8 cellular contexts compared by ENCODE assay signal in genomic region chr18:76803814-76804213, GRCh38. TPM values are rescaled to one million over a fixed set of nuclear protein-coding genes. Genes with fewer than 3 reads are reported as not detected.
DNase-seq lines count a peak whose midpoint lies in the region; ATAC-seq and TF ChIP-seq lines count a peak whose summit lies in the region.

No MANE protein-coding gene starts in this region.

- H3K9me3 ChIP-seq in DOHH2 (ENCODE audit: control insufficient read depth, insufficient read depth, low read length), result no peaks in the 10 kb centered on the region

- peak; percentile 93 for TF ChIP-seq CTCF in DOHH2 (IDR thresholded peaks at IDR 0.05; ENCODE audit: low read depth, low read length, poor library complexity, severe bottlenecking)
- TF ChIP-seq CTCF in LNCAP (IDR thresholded peaks at IDR 0.05), result peak; percentile 88

- H3K4me2 ChIP-seq in DOHH2 (ENCODE audit: low read length), result peak overlapping the region; percentile 53

- H3K27me3 Mint-ChIP-seq in activated T-helper 2 cell treated with anti-CD3 and anti-CD28 coated beads, Interferon-gamma antibody, Interleukin-2, Interleukin-4, amounts not matched to agents 10 μg/mL and 5 μg/mL and 100 μg/mL, durations not matched to agents 14 hours and 24 hours and 36 hours (ENCODE audit: low read depth), result peaks cover 4% of the 10 kb centered on the region

- ATAC-seq in GM21619 (IDR thresholded peaks at IDR 0.05; ENCODE audit: unreplicated experiment), result peak; percentile 73

- no peaks in the 10 kb centered on the region for H3K9me3 Mint-ChIP-seq in activated T-helper 2 cell treated with anti-CD3 and anti-CD28 coated beads, Interferon-gamma antibody, Interleukin-2, Interleukin-4, amounts not matched to agents 10 μg/mL and 5 μg/mL and 100 μg/mL, durations not matched to agents 14 hours and 24 hours and 36 hours

- peaks cover 3% of the 10 kb centered on the region for H3F3A ChIP-seq in DOHH2 (ENCODE audit: control insufficient read depth, insufficient read depth)

- H4K20me1 ChIP-seq in DOHH2 (ENCODE audit: control insufficient read depth, insufficient read depth, low read depth, low read length), result no peaks in the 10 kb centered on the region

- no peaks in the 10 kb centered on the region for H3K9me2 ChIP-seq in DOHH2 (replicated peaks; ENCODE audit: control insufficient read depth, low read length)

- peaks cover 12% of the 10 kb centered on the region for H3K4me1 ChIP-seq in DOHH2 (ENCODE audit: control insufficient read depth, low read length)

- H3K4me3 ChIP-seq in DOHH2 (ENCODE audit: low read length), result peak overlapping the region; percentile 39

- H3K27ac Mint-ChIP-seq in activated T-helper 2 cell treated with anti-CD3 and anti-CD28 coated beads, Interferon-gamma antibody, Interleukin-2, Interleukin-4, amounts not matched to agents 10 μg/mL and 5 μg/mL and 100 μg/mL, durations not matched to agents 14 hours and 24 hours and 36 hours, result no peak overlapping the region

- H3K4me1 Mint-ChIP-seq in activated T-helper 2 cell treated with anti-CD3 and anti-CD28 coated beads, Interferon-gamma antibody, Interleukin-2, Interleukin-4, amounts not matched to agents 10 μg/mL and 5 μg/mL and 100 μg/mL, durations not matched to agents 14 hours and 24 hours and 36 hours (ENCODE audit: low read depth), result peaks cover 6% of the 10 kb centered on the region

- no peaks in the 10 kb centered on the region for H3K36me3 ChIP-seq in DOHH2 (ENCODE audit: control insufficient read depth, low read length)

- intact Hi-C loops in activated T-helper 2 cell treated with anti-CD3 and anti-CD28 coated beads, Interferon-gamma antibody, Interleukin-2, Interleukin-4, amounts not matched to agents 10 μg/mL and 5 μg/mL and 100 μg/mL, durations not matched to agents 14 hours and 24 hours and 36 hours (cut with micrococcal nuclease), result loop anchor here (1.0 to 5.0 kb wide), 6 partner anchors 17 to 847 kb away; no protein-coding TSS in a partner anchor
- intact Hi-C loops in posterior vena cava (cut with DNase I), result loop anchor here in 1 of 2 donors (10.0 kb wide), 1 partner anchor 71 kb away; no protein-coding TSS in a partner anchor

- H3K79me2 ChIP-seq in DOHH2 (ENCODE audit: control insufficient read depth, low read length), result no peaks in the 10 kb centered on the region

- peak; percentile 47 for DNase-seq in SHP77 treated with DMSO at 0.1 percent for 48 hours (lab: John Stamatoyannopoulos, UW)
- peak; percentile 57 for DNase-seq in activated T-helper 2 cell treated with anti-CD3 and anti-CD28 coated beads, Interferon-gamma antibody, Interleukin-2, Interleukin-4, amounts not matched to agents 10 μg/mL and 5 μg/mL and 100 μg/mL, durations not matched to agents 14 hours and 24 hours and 36 hours (ENCODE audit: low spot score)
- DNase-seq in germinal center (ENCODE audit: low spot score), result peak; percentile 73
- peak; percentile 50 for DNase-seq in posterior vena cava (ENCODE audit: low spot score)
- DNase-seq in middle frontal gyrus (ENCODE audit: extremely low spot score, low spot score), result no peak

- H3K36me3 Mint-ChIP-seq in activated T-helper 2 cell treated with anti-CD3 and anti-CD28 coated beads, Interferon-gamma antibody, Interleukin-2, Interleukin-4, amounts not matched to agents 10 μg/mL and 5 μg/mL and 100 μg/mL, durations not matched to agents 14 hours and 24 hours and 36 hours (ENCODE audit: low read depth), result peaks cover 9% of the 10 kb centered on the region

- H3K27me3 ChIP-seq in DOHH2 (ENCODE audit: control insufficient read depth, low read length), result peaks cover 4% of the 10 kb centered on the region; the same call in 1 of the 2 replicates

- no peak overlapping the region for H3K4me3 Mint-ChIP-seq in activated T-helper 2 cell treated with anti-CD3 and anti-CD28 coated beads, Interferon-gamma antibody, Interleukin-2, Interleukin-4, amounts not matched to agents 10 μg/mL and 5 μg/mL and 100 μg/mL, durations not matched to agents 14 hours and 24 hours and 36 hours (ENCODE audit: low read depth)

- H3K27ac ChIP-seq in DOHH2 (ENCODE audit: low read depth, low read length), result no peak overlapping the region

RNA-seq across cellular contexts. Expression of gene ZNF236, which starts 18.5 kb away (rescaled TPM):
- 19.8 and 22.9 TPM in 2 replicates for total RNA-seq in activated T-helper 2 cell treated with anti-CD3 and anti-CD28 coated beads, Interferon-gamma antibody, Interleukin-2, Interleukin-4, amounts not matched to agents 10 μg/mL and 5 μg/mL and 100 μg/mL, durations not matched to agents 14 hours and 24 hours and 36 hours
- total RNA-seq in posterior vena cava, result 10 to 100 TPM; 14.1 to 14.2 TPM
